25 cellular contexts compared by ENCODE assay signal in genomic region chr6:6801002-6801329, GRCh38.
DNase-seq lines count a peak whose midpoint lies in the region; ATAC-seq, FAIRE-seq and TF ChIP-seq lines count a peak whose summit lies in the region.
"Had no signal": no experiment of that assay in that cellular context is flagged by ENCODE, and none has a peak within 500 bp of the region (broad histone marks: within the 10 kb centered on the region; RNA-seq: fewer than 3 reads in every experiment).

No MANE protein-coding gene starts in this region.

- FAIRE-seq in GM19239 (lab: Jason Lieb, UNC), result no peak
- FAIRE-seq: bronchial epithelial cell, endometrium, G401.6, GM18507, urothelium cell line had no signal

- H3K4me2 ChIP-seq in MM.1S (ENCODE audit: low read depth, low read length), result no peak overlapping the region; the same call in 1 of the 2 replicates

- H4K20me1 ChIP-seq in MM.1S (ENCODE audit: insufficient read depth, low read length), result no peaks in the 10 kb centered on the region

- H3K27ac Mint-ChIP-seq in CD14-positive monocyte (peak overlapping the region; percentile 90 to 97 (median 93)), memory B cell (peak overlapping the region; percentile 33)
- H3K27ac Mint-ChIP-seq: nephron had no signal

- peak overlapping the region; percentile 6; the same call in 1 of the 2 replicates for H2AFZ ChIP-seq in MM.1S (ENCODE audit: low read length)
- H2AFZ ChIP-seq: parathyroid adenoma had no signal

- DNase-seq in CD14-positive monocyte (ENCODE audit: low spot score) (no peak), MM.1S (peak; percentile 40), WERI-Rb-1 (no peak), memory B cell (ENCODE audit: low spot score in 2 of 2) (no peak), GM19239 (ENCODE audit: insufficient read length, low spot score) (no peak), globus pallidus (ENCODE audit: low spot score) (no peak)
- DNase-seq in stimulated activated CD4-positive, alpha-beta T cell treated with anti-CD3 and anti-CD28 coated beads, Interleukin-4, amount 100 ng/mL, for 4 hours, result no peak
- DNase-seq: activated CD4-positive, alpha-beta T cell treated with anti-CD3 and anti-CD28 coated beads, Interleukin-2, amount 50 U/mL, for 4 hours; activated T-cell treated with anti-CD3 and anti-CD28 coated beads for 4 hours; left cardiac atrium; midbrain; NCI-H2029; NCI-H345; stimulated activated CD8-positive, alpha-beta memory T cell treated with anti-CD3 and anti-CD28 coated beads, Interleukin-4, amount 100 ng/mL, for 48 hours had no signal

- peak overlapping the region; percentile 69 to 87 for H3K4me3 Mint-ChIP-seq in CD14-positive monocyte
- no peak overlapping the region for H3K4me3 Mint-ChIP-seq in memory B cell
- H3K4me3 Mint-ChIP-seq: nephron had no signal

- no peaks in the 10 kb centered on the region for H3K79me2 ChIP-seq in MM.1S (ENCODE audit: low read length)
- H3K79me2 ChIP-seq: parathyroid adenoma had no signal

- intact Hi-C loops in CD14-positive monocyte (cut with micrococcal nuclease), result no loop called here

- H3K9me2 ChIP-seq in MM.1S (replicated peaks; ENCODE audit: insufficient read depth, low read length), result no peaks in the 10 kb centered on the region

- peak overlapping the region; percentile 91; the same call in 1 of the 2 replicates for H3K27ac ChIP-seq in MM.1S (ENCODE audit: low read length)
- H3K27ac ChIP-seq in WERI-Rb-1, result no peak overlapping the region
- H3K27ac ChIP-seq: coronary artery, parathyroid adenoma, suprapubic skin had no signal

- no peak overlapping the region for H3K4me3 ChIP-seq in MM.1S (ENCODE audit: low read length)
- no peak overlapping the region for H3K4me3 ChIP-seq in WERI-Rb-1 (ENCODE audit: low read depth, low read length)
- H3K4me3 ChIP-seq: coronary artery, suprapubic skin had no signal

- H3K9ac ChIP-seq in MM.1S (ENCODE audit: low read length), result 0 out of 2 replicates have a peak overlapping the region, but pooled peaks have one; percentile 48
- H3K9ac ChIP-seq: parathyroid adenoma had no signal

- H3K9me3 ChIP-seq in MM.1S (replicated peaks; ENCODE audit: insufficient read depth, low read length) (no peaks in the 10 kb centered on the region), WERI-Rb-1 (ENCODE audit: severe bottlenecking) (peaks cover 3% of the 10 kb centered on the region)
- H3K9me3 ChIP-seq: suprapubic skin had no signal

- H3K36me3 ChIP-seq in MM.1S (replicated peaks; ENCODE audit: insufficient read depth, low read length) (no peaks in the 10 kb centered on the region), WERI-Rb-1 (no peaks in the 10 kb centered on the region)
- H3K36me3 ChIP-seq: suprapubic skin had no signal

- H3K9me3 Mint-ChIP-seq in CD14-positive monocyte (peaks cover 0 to 4% (median 0%) of the 10 kb centered on the region in 7 donors), memory B cell (no peaks in the 10 kb centered on the region)
- H3K9me3 Mint-ChIP-seq: IgD-negative memory B cell, nephron had no signal

- peaks cover 94% of the 10 kb centered on the region for H3K4me1 Mint-ChIP-seq in CD14-positive monocyte
- peaks cover 44% of the 10 kb centered on the region for H3K4me1 Mint-ChIP-seq in memory B cell

- ATAC-seq in memory B cell (ENCODE audit: low read depth), result no peak
- ATAC-seq: SK-N-SH treated with all-trans-retinoic acid at 6 μM for 48 hours had no signal

- peaks cover 66% of the 10 kb centered on the region for H3K4me1 ChIP-seq in MM.1S (ENCODE audit: low read length)
- H3K4me1 ChIP-seq: parathyroid adenoma had no signal

- H3K27me3 Mint-ChIP-seq in CD14-positive monocyte (ENCODE audit: low read depth in 3 of 3) (peaks cover 0 to 4% (median 1%) of the 10 kb centered on the region in 3 donors), memory B cell (no peaks in the 10 kb centered on the region)

- TF ChIP-seq CTCF in CD14-positive monocyte (IDR thresholded peaks at IDR 0.05) (no peak), MM.1S (IDR thresholded peaks at IDR 0.05; ENCODE audit: low read length) (0 out of 2 replicates have a peak, but pooled peaks have one; percentile 5), WERI-Rb-1 (IDR thresholded peaks at IDR 0.05; ENCODE audit: low read depth, low read length) (0 out of 2 replicates have a peak, but pooled peaks have one; percentile 6)

- H3K36me3 Mint-ChIP-seq in CD14-positive monocyte (peaks cover 0 to 6% of the 10 kb centered on the region in 2 donors), memory B cell (no peaks in the 10 kb centered on the region)
- H3K36me3 Mint-ChIP-seq: IgD-negative memory B cell had no signal

- peaks cover 45% of the 10 kb centered on the region for H3F3A ChIP-seq in MM.1S (ENCODE audit: insufficient read depth, low read length)

- H3K27me3 ChIP-seq in MM.1S (replicated peaks; ENCODE audit: insufficient read depth, low read length) (no peaks in the 10 kb centered on the region), WERI-Rb-1 (ENCODE audit: insufficient read depth, low read depth, severe bottlenecking) (no peaks in the 10 kb centered on the region)
- H3K27me3 ChIP-seq: suprapubic skin had no signal
